In genomic region chr7:118517275-118517674, GRCh38 we compare ENCODE assay signal across 19 cellular contexts.
DNase-seq lines count a peak whose midpoint lies in the region; ATAC-seq and TF ChIP-seq lines count a peak whose summit lies in the region.
"Had no signal": no experiment of that assay in that cellular context is flagged by ENCODE, and none has a peak within 500 bp of the region (broad histone marks: within the 10 kb centered on the region; RNA-seq: fewer than 3 reads in every experiment).

No MANE protein-coding gene starts in this region.

- TF ChIP-seq CTCF in SK-N-SH (IDR thresholded peaks at IDR 0.05) (no peak), epithelial cell of esophagus (IDR thresholded peaks at IDR 0.05; ENCODE audit: insufficient read depth, low read depth, low read length, missing control alignments) (no peak)

- H3K9me3 ChIP-seq in SK-N-SH: no peaks in the 10 kb centered on the region
- H3K9me3 ChIP-seq: Peyer's patch had no signal

- no peak for TF ChIP-seq RAD21 in SK-N-SH (IDR thresholded peaks at IDR 0.05; ENCODE audit: low read length)

- no peak overlapping the region for H3K9ac ChIP-seq in SK-N-SH

- no peak for TF ChIP-seq EP300 in SK-N-SH (IDR thresholded peaks at IDR 0.05; ENCODE audit: borderline replicate concordance in 1 of 2, low read depth in 1 of 2, low read length in 1 of 2)

- 31% methylated on average over 1 of the region's 1 CpG for WGBS in SK-N-SH (ENCODE audit: low lambda C conversion rate)

- peak; percentile 35; the same call in 2 of the 3 replicates for ATAC-seq in SK-N-SH treated with all-trans-retinoic acid at 6 μM for 48 hours

- H3F3A ChIP-seq in SK-N-SH (replicated peaks; ENCODE audit: insufficient read depth): no peaks in the 10 kb centered on the region

- POLR2A ChIA-PET in SK-N-SH (lab: Yijun Ruan, JAX): no interaction called here

- H3K27me3 ChIP-seq in SK-N-SH (ENCODE audit: insufficient read depth): no peaks in the 10 kb centered on the region
- H3K27me3 ChIP-seq: Peyer's patch had no signal

- no peaks in the 10 kb centered on the region for H4K20me1 ChIP-seq in SK-N-SH (ENCODE audit: insufficient read depth)

- H3K4me2 ChIP-seq in SK-N-SH: no peak overlapping the region

- no peaks in the 10 kb centered on the region for H3K9me2 ChIP-seq in SK-N-SH

- DNase-seq in SK-N-SH: no peak
- DNase-seq in epithelial cell of esophagus (ENCODE audit: low read depth): peak; percentile 6
- DNase-seq in kidney glomerular epithelial cell (lab: John Stamatoyannopoulos, UW): peak; percentile 37
- no peak for DNase-seq in NK-92 (lab: John Stamatoyannopoulos, UW; ENCODE audit: unreplicated experiment)
- no peak for DNase-seq in effector CD8-positive, alpha-beta T cell (lab: John Stamatoyannopoulos, UW)
- DNase-seq in stimulated activated CD4-positive, alpha-beta T cell treated with anti-CD3 and anti-CD28 coated beads, Interleukin-4, amount 100 ng/mL, for 1 hour: no peak
- DNase-seq in NAMALWA (ENCODE audit: low spot score): no peak
- DNase-seq: CD4-positive, alpha-beta memory T cell; DMS79; IMR-90; Karpas-422; MM.1S; NCI-H1105; NCI-H1694; NCI-H524 treated with DMSO at 0.1 percent for 48 hours; Peyer's patch; Right ventricle myocardium superior had no signal

- CTCF ChIA-PET in SK-N-SH (lab: Yijun Ruan, JAX): interaction anchor here (0.6 to 1.5 kb wide), 3 partner anchors 14 to 39 kb away, joined by 3 to 4 read pairs (median 3); no protein-coding TSS in a partner anchor

- no peak overlapping the region for H3K27ac ChIP-seq in SK-N-SH (ENCODE audit: low read depth in 2 of 2, low read length in 1 of 2)
- H3K27ac ChIP-seq: 22Rv1, Peyer's patch had no signal

- H3K4me3 ChIP-seq in SK-N-SH (ENCODE audit: low read depth in 2 of 2, low read length in 1 of 2): no peak overlapping the region
- no peak overlapping the region for H3K4me3 ChIP-seq in epithelial cell of esophagus (ENCODE audit: low read length)
- H3K4me3 ChIP-seq: Peyer's patch had no signal

- no peak overlapping the region for H2AFZ ChIP-seq in SK-N-SH (ENCODE audit: low read depth)

- H3K36me3 ChIP-seq in SK-N-SH (replicated peaks in 1 of 2; ENCODE audit: control insufficient read depth in 1 of 2, insufficient read depth in 2 of 2, low read length in 1 of 2): no peaks in the 10 kb centered on the region
- H3K36me3 ChIP-seq: Peyer's patch had no signal

- no peaks in the 10 kb centered on the region for H3K4me1 ChIP-seq in SK-N-SH (ENCODE audit: control insufficient read depth in 1 of 2, insufficient read depth in 2 of 2, low read depth in 1 of 2, low read length in 1 of 2)
- H3K4me1 ChIP-seq: Peyer's patch had no signal

- H3K79me2 ChIP-seq in SK-N-SH (ENCODE audit: insufficient read depth): no peaks in the 10 kb centered on the region

TF ChIP-seq in SK-N-SH treated with all-trans-retinoic acid at 6 μM for 48 hours, 23 proteins besides CTCF, POLR2A, EP300 and RAD21 (continues in another document):
- TF ChIP-seq CSRNP3 (CRISPR knock-in tag; IDR thresholded peaks at IDR 0.05) (no peak), ZFP30 (CRISPR knock-in tag; IDR thresholded peaks at IDR 0.05) (no peak), RARB (CRISPR knock-in tag; IDR thresholded peaks at IDR 0.05) (no peak), OSR1 (CRISPR knock-in tag; IDR thresholded peaks at IDR 0.05) (no peak), TSHZ2 (CRISPR knock-in tag; IDR thresholded peaks at IDR 0.05) (no peak), ISL1 (CRISPR knock-in tag; IDR thresholded peaks at IDR 0.05) (no peak), SNAI2 (CRISPR knock-in tag; IDR thresholded peaks at IDR 0.05) (no peak), TCF4 (CRISPR knock-in tag; IDR thresholded peaks at IDR 0.05; ENCODE audit: borderline replicate concordance) (no peak)

TF ChIP-seq in SK-N-SH, 30 proteins besides CTCF, POLR2A, EP300 and RAD21:
- TF ChIP-seq SMC3 (IDR thresholded peaks at IDR 0.05; ENCODE audit: low read depth, low read length): no peak
- no peak for TF ChIP-seq MAX (IDR thresholded peaks at IDR 0.05; ENCODE audit: low read depth)
- no peak for TF ChIP-seq REST (IDR thresholded peaks at IDR 0.05; ENCODE audit: low read depth, low read length)
- TF ChIP-seq FOXJ3 (CRISPR knock-in tag; IDR thresholded peaks at IDR 0.05): no peak
- TF ChIP-seq TEAD4 (IDR thresholded peaks at IDR 0.05; ENCODE audit: borderline replicate concordance, insufficient read depth): no peak
- no peak for TF ChIP-seq TAF1 (IDR thresholded peaks at IDR 0.05; ENCODE audit: borderline replicate concordance, low read depth, low read length)
- no peak for TF ChIP-seq MXI1 (IDR thresholded peaks at IDR 0.05; ENCODE audit: low read depth, low read length)
- TF ChIP-seq JUND (IDR thresholded peaks at IDR 0.05): no peak

Comparison
In these comparisons a context has a peak if more than half of its experiments do, and no peak if none do; other contexts are left out.
1. DNase-seq: peak in epithelial cell of esophagus (single experiment) and kidney glomerular epithelial cell (single experiment); none in SK-N-SH (single experiment), NK-92 (single experiment), effector CD8-positive, alpha-beta T cell (single experiment), stimulated activated CD4-positive, alpha-beta T cell treated with anti-CD3 and anti-CD28 coated beads, Interleukin-4, amount 100 ng/mL, for 1 hour (single experiment) and NAMALWA (single experiment).